Comparison of ENCODE assay signal across 9 cellular contexts in genomic region chr1:51433972-51434510, GRCh38.
A peak's percentile ranks its signal among the peaks of the same experiment; 100 is the strongest.
DNase-seq lines count a peak whose midpoint lies in the region; ATAC-seq and TF ChIP-seq lines count a peak whose summit lies in the region.
"Had no signal": no experiment of that assay in that cellular context is flagged by ENCODE, and none has a peak within 500 bp of the region (broad histone marks: within the 10 kb centered on the region; RNA-seq: fewer than 3 reads in every experiment).

No MANE protein-coding gene starts in this region.

- H3K9me3 Mint-ChIP-seq in H9: no peaks in the 10 kb centered on the region
- H3K9me3 Mint-ChIP-seq in activated T-helper 2 cell treated with anti-CD3 and anti-CD28 coated beads, Interferon-gamma antibody, Interleukin-2, Interleukin-4, amounts not matched to agents 10 μg/mL and 5 μg/mL and 100 μg/mL, durations not matched to agents 14 hours and 24 hours and 36 hours: no peaks in the 10 kb centered on the region

- no peak overlapping the region for H2BK15ac ChIP-seq in H9 (ENCODE audit: low read depth, low read length)

- H3K4me3 ChIP-seq in BLaER1 (peak overlapping the region; percentile 9; the same call in 1 of the 2 replicates), mesodermal cell (ENCODE audit: extremely low read depth, insufficient read depth, low read length, poor library complexity, severe bottlenecking) (no peak overlapping the region)
- H3K4me3 ChIP-seq: tibial nerve had no signal

- no peak overlapping the region for H3K18ac ChIP-seq in H9 (ENCODE audit: insufficient read length, low read depth, low read length)

- POLR2A ChIA-PET in RWPE1 (lab: Yijun Ruan, JAX; ENCODE audit: low non-redundant PET): no interaction called here

- peaks cover 0 to 8% (median 4%) of the 10 kb centered on the region in 3 experiments; a peak in 4 of 7 replicates for H3K36me3 Mint-ChIP-seq in H9 (ENCODE audit: insufficient read depth in 1 of 3, low read depth in 3 of 3)
- peaks cover 43% of the 10 kb centered on the region for H3K36me3 Mint-ChIP-seq in activated T-helper 2 cell treated with anti-CD3 and anti-CD28 coated beads, Interferon-gamma antibody, Interleukin-2, Interleukin-4, amounts not matched to agents 10 μg/mL and 5 μg/mL and 100 μg/mL, durations not matched to agents 14 hours and 24 hours and 36 hours (ENCODE audit: low read depth)

- H2AFZ ChIP-seq in H9 (ENCODE audit: low read length): no peak overlapping the region

- CTCF ChIA-PET in RWPE1 (lab: Yijun Ruan, JAX): no interaction called here

- peak overlapping the region in 2 of 3 experiments; percentile 28 to 70; a peak in 4 of 7 replicates for H3K27ac Mint-ChIP-seq in H9
- H3K27ac Mint-ChIP-seq in activated T-helper 2 cell treated with anti-CD3 and anti-CD28 coated beads, Interferon-gamma antibody, Interleukin-2, Interleukin-4, amounts not matched to agents 10 μg/mL and 5 μg/mL and 100 μg/mL, durations not matched to agents 14 hours and 24 hours and 36 hours: peak overlapping the region; percentile 6

- H3K36me3 ChIP-seq in BLaER1: peaks cover 33% of the 10 kb centered on the region
- H3K36me3 ChIP-seq in mesodermal cell (ENCODE audit: control insufficient read depth, insufficient read depth, low read length): peaks cover 17% of the 10 kb centered on the region

- H3K4me1 Mint-ChIP-seq in H9: peaks cover 2 to 8% of the 10 kb centered on the region in 2 experiments; a peak in 1 of 4 replicates
- H3K4me1 Mint-ChIP-seq in activated T-helper 2 cell treated with anti-CD3 and anti-CD28 coated beads, Interferon-gamma antibody, Interleukin-2, Interleukin-4, amounts not matched to agents 10 μg/mL and 5 μg/mL and 100 μg/mL, durations not matched to agents 14 hours and 24 hours and 36 hours (ENCODE audit: low read depth): peaks cover 27% of the 10 kb centered on the region

- H3K4me1 ChIP-seq in BLaER1: peaks cover 51% of the 10 kb centered on the region
- no peaks in the 10 kb centered on the region for H3K4me1 ChIP-seq in H9 (ENCODE audit: insufficient read depth, low read length)
- H3K4me1 ChIP-seq in mesodermal cell (ENCODE audit: control insufficient read depth, insufficient read depth, low read length, poor library complexity, severe bottlenecking): peaks cover 13% of the 10 kb centered on the region

- H3K79me2 ChIP-seq in H9 (ENCODE audit: insufficient read depth, low read length): no peaks in the 10 kb centered on the region

- no peak overlapping the region for H2AK5ac ChIP-seq in H9 (ENCODE audit: insufficient read length, low read length)

- H4K91ac ChIP-seq in H9 (ENCODE audit: insufficient read length, low read depth, low read length): no peak overlapping the region

- ATAC-seq in HG03457 (IDR thresholded peaks at IDR 0.05; ENCODE audit: unreplicated experiment): no peak

- H3K9me3 ChIP-seq in BLaER1: no peaks in the 10 kb centered on the region
- no peaks in the 10 kb centered on the region for H3K9me3 ChIP-seq in H9 (ENCODE audit: control insufficient read depth, low read depth, low read length)
- no peaks in the 10 kb centered on the region for H3K9me3 ChIP-seq in mesodermal cell (ENCODE audit: control insufficient read depth, low read length)
- H3K9me3 ChIP-seq: tibial nerve had no signal

- no peak overlapping the region for H3K4ac ChIP-seq in H9 (ENCODE audit: low read depth, low read length)

- no peak overlapping the region for H3K4me3 Mint-ChIP-seq in H9
- H3K4me3 Mint-ChIP-seq in activated T-helper 2 cell treated with anti-CD3 and anti-CD28 coated beads, Interferon-gamma antibody, Interleukin-2, Interleukin-4, amounts not matched to agents 10 μg/mL and 5 μg/mL and 100 μg/mL, durations not matched to agents 14 hours and 24 hours and 36 hours (ENCODE audit: low read depth): no peak overlapping the region

- H3K27ac ChIP-seq in BLaER1 (peak overlapping the region; percentile 47), H9 (ENCODE audit: insufficient read length, low read depth, low read length) (no peak overlapping the region), mesodermal cell (ENCODE audit: low read depth, low read length, severe bottlenecking) (peak overlapping the region; percentile 42), RWPE1 (no peak overlapping the region)

- TF ChIP-seq CTCF in H9 (conservative IDR thresholded peaks at IDR 0.05) (no peak), RWPE1 (conservative IDR thresholded peaks at IDR 0.05; ENCODE audit: low read depth) (no peak)

- no peak overlapping the region for H2BK120ac ChIP-seq in H9 (ENCODE audit: low read depth, low read length, poor library complexity, severe bottlenecking)

- no peaks in the 10 kb centered on the region for H3K23me2 ChIP-seq in H9 (ENCODE audit: insufficient read length, low read depth, low read length, poor library complexity, severe bottlenecking)

- no CpG with 5 or more reads among the region's 2 CpGs for WGBS in H9 (ENCODE audit: extremely low coverage, insufficient read length, low lambda C conversion rate)
- no CpG with 5 or more reads among the region's 2 CpGs for WGBS in mesodermal cell (ENCODE audit: insufficient coverage in 2 of 2), 2 experiments

- intact Hi-C loops in activated T-helper 2 cell treated with anti-CD3 and anti-CD28 coated beads, Interferon-gamma antibody, Interleukin-2, Interleukin-4, amounts not matched to agents 10 μg/mL and 5 μg/mL and 100 μg/mL, durations not matched to agents 14 hours and 24 hours and 36 hours (cut with micrococcal nuclease): no loop called here

- H3K9ac ChIP-seq in BLaER1 (peak overlapping the region; percentile 42; the same call in 1 of the 2 replicates), H9 (ENCODE audit: extremely low read depth, insufficient read length, low read length) (no peak overlapping the region)

- H3K4me2 ChIP-seq in BLaER1: peak overlapping the region; percentile 76
- H3K4me2 ChIP-seq in H9 (ENCODE audit: insufficient read depth, insufficient read length, low read length): no peak overlapping the region

- H3K27me3 Mint-ChIP-seq in H9 (ENCODE audit: low read depth): no peaks in the 10 kb centered on the region
- H3K27me3 Mint-ChIP-seq in activated T-helper 2 cell treated with anti-CD3 and anti-CD28 coated beads, Interferon-gamma antibody, Interleukin-2, Interleukin-4, amounts not matched to agents 10 μg/mL and 5 μg/mL and 100 μg/mL, durations not matched to agents 14 hours and 24 hours and 36 hours (ENCODE audit: low read depth): no peaks in the 10 kb centered on the region

- H2BK12ac ChIP-seq in H9 (ENCODE audit: insufficient read length, low read depth, low read length): no peak overlapping the region

- H4K20me1 ChIP-seq in BLaER1: no peaks in the 10 kb centered on the region
- H4K20me1 ChIP-seq in H9 (ENCODE audit: control insufficient read depth, insufficient read depth, insufficient read length): no peaks in the 10 kb centered on the region

- H2BK5ac ChIP-seq in H9 (ENCODE audit: insufficient read length, low read length): no peak overlapping the region

- no peak overlapping the region for H2BK20ac ChIP-seq in H9 (ENCODE audit: low read depth, low read length, poor library complexity, severe bottlenecking)

- H3K79me1 ChIP-seq in H9 (ENCODE audit: insufficient read depth, low read depth, low read length, poor library complexity, severe bottlenecking): no peaks in the 10 kb centered on the region

- H3K56ac ChIP-seq in H9 (ENCODE audit: insufficient read length, low read depth, low read length): no peak overlapping the region

- DNase-seq in H9 (no peak), NCI-H187 (lab: John Stamatoyannopoulos, UW) (no peak), RWPE1 (ENCODE audit: low spot score) (no peak), middle frontal gyrus (ENCODE audit: extremely low spot score, low spot score) (no peak)
- no peak for DNase-seq in activated T-helper 2 cell treated with anti-CD3 and anti-CD28 coated beads, Interferon-gamma antibody, Interleukin-2, Interleukin-4, amounts not matched to agents 10 μg/mL and 5 μg/mL and 100 μg/mL, durations not matched to agents 14 hours and 24 hours and 36 hours (ENCODE audit: low spot score)

- no peak overlapping the region for H3K14ac ChIP-seq in H9 (ENCODE audit: insufficient read depth, low read length)

- no peak overlapping the region for H3K23ac ChIP-seq in H9 (ENCODE audit: insufficient read length, low read depth, low read length)

- H3K27me3 ChIP-seq in BLaER1: no peaks in the 10 kb centered on the region
- no peaks in the 10 kb centered on the region for H3K27me3 ChIP-seq in H9 (ENCODE audit: insufficient read depth, low read length)
- H3K27me3 ChIP-seq: tibial nerve had no signal

- no peak overlapping the region for H3T11ph ChIP-seq in H9 (ENCODE audit: low read length)

- no peak overlapping the region for H4K5ac ChIP-seq in H9 (ENCODE audit: insufficient read length, low read depth, low read length)

- H4K8ac ChIP-seq in H9 (replicated peaks; ENCODE audit: insufficient read length, low read depth, low read length): no peak overlapping the region

Comparison
In these comparisons a context has a peak if more than half of its experiments do, and no peak if none do; other contexts are left out.
1. H3K27ac ChIP-seq: peak in BLaER1 (single experiment) and mesodermal cell (single experiment); none in H9 (single experiment) and RWPE1 (single experiment).